1 cellular context compared by ENCODE assay signal in genomic region chr11:65225284-65226102, GRCh38.
TF ChIP-seq lines count a peak whose summit lies in the region.

No MANE protein-coding gene starts in this region.

TF ChIP-seq in IMR-90, 13 proteins besides CTCF, POLR2A, EP300 and RAD21:
- TF ChIP-seq CEBPB (IDR thresholded peaks at IDR 0.05; ENCODE audit: low read depth, low read length) (no peak), SMC3 (IDR thresholded peaks at IDR 0.05; ENCODE audit: low read depth, low read length) (peak; percentile 34; the same call in 1 of the 2 replicates)
TF ChIP-seq in IMR-90: peak in this region for 1.
